8 cellular contexts compared by ENCODE assay signal in the genomic region with DNA sequence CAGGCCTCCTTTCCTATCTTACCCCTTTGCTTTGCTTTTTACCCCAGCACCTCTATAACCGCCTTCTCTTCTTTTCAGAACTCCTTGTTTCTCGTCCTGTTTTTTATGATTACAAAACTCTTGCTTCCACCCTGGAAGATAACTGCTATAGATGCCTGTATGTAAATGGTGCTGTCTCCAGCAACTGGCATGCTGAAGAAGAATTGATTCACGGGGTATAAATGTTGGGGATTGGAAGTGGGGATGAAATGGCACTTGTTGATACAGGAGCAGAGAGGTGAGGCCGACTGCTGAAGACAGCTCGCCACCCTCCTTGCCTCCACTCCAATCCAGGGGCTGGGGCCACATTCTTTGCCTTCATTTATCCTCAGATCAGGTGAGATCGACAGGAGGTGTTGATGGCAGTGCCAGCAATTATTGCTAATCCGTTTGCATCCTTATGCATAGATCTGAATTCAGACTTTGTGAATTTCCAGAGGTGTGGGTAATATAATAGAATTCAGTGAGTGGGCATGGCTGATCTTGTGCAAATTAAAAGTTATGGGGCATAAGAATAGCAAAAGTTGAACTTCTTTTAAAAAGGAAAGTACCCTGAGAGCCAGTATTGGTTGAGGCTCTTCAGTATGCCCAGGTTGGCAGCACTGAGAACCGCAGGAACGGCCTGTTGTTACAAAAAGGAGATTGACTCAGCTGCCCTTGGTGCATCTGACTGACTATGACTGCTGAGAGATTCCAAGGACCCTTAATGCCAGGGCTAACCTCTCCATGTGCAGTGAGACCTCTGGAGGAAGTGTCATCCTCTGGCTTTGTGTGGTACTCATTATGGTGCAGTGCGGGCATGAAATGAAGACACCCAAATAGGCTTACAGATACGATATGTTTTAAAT. TPM values are rescaled to one million over a fixed set of nuclear protein-coding genes. Genes with fewer than 3 reads are reported as not detected.
DNase-seq lines count a peak whose midpoint lies in the region; ATAC-seq and TF ChIP-seq lines count a peak whose summit lies in the region.

No MANE protein-coding gene starts in this region.

- DNase-seq in stimulated activated CD4-positive, alpha-beta T cell treated with anti-CD3 and anti-CD28 coated beads, Interleukin-12 subunit alpha, Interleukin-12 subunit beta, amount 100 ng/mL, for 48 hours (ENCODE audit: low read depth in 2 of 3, low spot score in 1 of 3), result peak in 2 of 3 donors; percentile 31 to 42
- no peak for DNase-seq in stimulated activated CD4-positive, alpha-beta T cell treated with anti-CD3 and anti-CD28 coated beads, Interleukin-12 subunit alpha, Interleukin-12 subunit beta, amount 100 ng/mL, for 4 hours
- DNase-seq in T-helper 2 cell treated with Interferon-gamma antibody and Interleukin-4, amounts not matched to agents 5 μg/mL and 100 μg/mL, for 36 hours (ENCODE audit: low spot score), result peak; percentile 38
- DNase-seq in dermis blood vessel endothelial cell (peak; percentile 71), uterus (peak; percentile 30 to 36), NCI-H1092 (lab: John Stamatoyannopoulos, UW) (no peak)

- no peak for ATAC-seq in GM19452 (IDR thresholded peaks at IDR 0.05; ENCODE audit: unreplicated experiment)

- peak overlapping the region; percentile 100 for H3K27ac ChIP-seq in mucosa of rectum (ENCODE audit: low read depth in 2 of 2, low read length in 2 of 2)
- peak overlapping the region; percentile 98 to 99 for H3K27ac ChIP-seq in uterus

- peak overlapping the region; percentile 96 to 98 for H3K9ac ChIP-seq in mucosa of rectum (ENCODE audit: low read depth in 1 of 2, low read length in 2 of 2)

- peaks cover 77% of the 10 kb centered on the region for H3K4me1 Mint-ChIP-seq in T-helper 2 cell treated with Interferon-gamma antibody and Interleukin-4, amounts not matched to agents 5 μg/mL and 100 μg/mL, for 36 hours (ENCODE audit: low read depth)

- H3K4me1 ChIP-seq in mucosa of rectum (ENCODE audit: control insufficient read depth in 2 of 2, insufficient read depth in 2 of 2, low read length in 2 of 2) (peaks cover 39 to 41% of the 10 kb centered on the region in 2 donors), uterus (no peaks in the 10 kb centered on the region)

- TF ChIP-seq CTCF in uterus (IDR thresholded peaks at IDR 0.05), result no peak

- H3K27me3 ChIP-seq in mucosa of rectum (ENCODE audit: control insufficient read depth in 2 of 2, insufficient read depth in 2 of 2, low read length in 2 of 2), result no peaks in the 10 kb centered on the region
- no peaks in the 10 kb centered on the region for H3K27me3 ChIP-seq in uterus

- H3K9me3 ChIP-seq in mucosa of rectum (ENCODE audit: control insufficient read depth in 2 of 2, low read length in 2 of 2) (no peaks in the 10 kb centered on the region), uterus (no peaks in the 10 kb centered on the region)

- intact Hi-C loops in uterus (cut with DNase I; ENCODE audit: low total_unique reads), result no loop called here

- H3K9me3 Mint-ChIP-seq in T-helper 2 cell treated with Interferon-gamma antibody and Interleukin-4, amounts not matched to agents 5 μg/mL and 100 μg/mL, for 36 hours, result no peaks in the 10 kb centered on the region

- peaks cover 80% of the 10 kb centered on the region for H3K36me3 Mint-ChIP-seq in T-helper 2 cell treated with Interferon-gamma antibody and Interleukin-4, amounts not matched to agents 5 μg/mL and 100 μg/mL, for 36 hours (ENCODE audit: low read depth)

- peaks cover 16% of the 10 kb centered on the region for H3K27me3 Mint-ChIP-seq in T-helper 2 cell treated with Interferon-gamma antibody and Interleukin-4, amounts not matched to agents 5 μg/mL and 100 μg/mL, for 36 hours (ENCODE audit: low read depth)

- H3K4me3 Mint-ChIP-seq in T-helper 2 cell treated with Interferon-gamma antibody and Interleukin-4, amounts not matched to agents 5 μg/mL and 100 μg/mL, for 36 hours, result peak overlapping the region; percentile 95

- peak overlapping the region; percentile 82 to 96 for H3K4me3 ChIP-seq in mucosa of rectum (ENCODE audit: low read length in 2 of 2)
- peak overlapping the region; percentile 76 to 91 for H3K4me3 ChIP-seq in uterus

- H3K36me3 ChIP-seq in mucosa of rectum (ENCODE audit: control insufficient read depth in 2 of 2, insufficient read depth in 2 of 2, low read length in 2 of 2) (peaks cover 20 to 38% of the 10 kb centered on the region in 2 donors), uterus (no peaks in the 10 kb centered on the region)

- H3K27ac Mint-ChIP-seq in T-helper 2 cell treated with Interferon-gamma antibody and Interleukin-4, amounts not matched to agents 5 μg/mL and 100 μg/mL, for 36 hours, result peak overlapping the region; percentile 98

- no peak for TF ChIP-seq POLR2A in uterus (IDR thresholded peaks at IDR 0.05)

RNA-seq across cellular contexts. Expression of a gene that starts 5.3 kb away (rescaled TPM):
- total RNA-seq in dermis blood vessel endothelial cell (50.4 and 189 TPM in 2 replicates), uterus (100 to 1,000 TPM in 3 of 4 donors, 10 to 100 TPM in 1; 33.6 to 932 (median 120) TPM)

RNA-seq across cellular contexts. Expression of a gene that starts 41.5 kb away (rescaled TPM):
- 152 and 238 TPM in 2 replicates for total RNA-seq in dermis blood vessel endothelial cell
- 100 to 1,000 TPM in 1 of 4 donors, 10 to 100 TPM in 3; 15.9 to 160 (median 41.5) TPM for total RNA-seq in uterus

RNA-seq across cellular contexts. Expression of a gene that starts 45.5 kb away (rescaled TPM):
- 1.0 and 3.3 TPM in 2 replicates for total RNA-seq in dermis blood vessel endothelial cell
- 1 to 10 TPM in 2 of 4 donors, under 1 TPM in 1, not detected in 1; 0.29 to 5.9 (median 5.3) TPM for total RNA-seq in uterus

Comparison
In these comparisons a context has a peak if more than half of its experiments do, and no peak if none do; other contexts are left out.
1. DNase-seq: peak in stimulated activated CD4-positive, alpha-beta T cell treated with anti-CD3 and anti-CD28 coated beads, Interleukin-12 subunit alpha, Interleukin-12 subunit beta, amount 100 ng/mL, for 48 hours (2 of 3), T-helper 2 cell treated with Interferon-gamma antibody and Interleukin-4, amounts not matched to agents 5 μg/mL and 100 μg/mL, for 36 hours (single experiment), dermis blood vessel endothelial cell (single experiment) and uterus (2 of 2); none in stimulated activated CD4-positive, alpha-beta T cell treated with anti-CD3 and anti-CD28 coated beads, Interleukin-12 subunit alpha, Interleukin-12 subunit beta, amount 100 ng/mL, for 4 hours (single experiment) and NCI-H1092 (single experiment).